8 cellular contexts compared by ENCODE assay signal in the genomic region with DNA sequence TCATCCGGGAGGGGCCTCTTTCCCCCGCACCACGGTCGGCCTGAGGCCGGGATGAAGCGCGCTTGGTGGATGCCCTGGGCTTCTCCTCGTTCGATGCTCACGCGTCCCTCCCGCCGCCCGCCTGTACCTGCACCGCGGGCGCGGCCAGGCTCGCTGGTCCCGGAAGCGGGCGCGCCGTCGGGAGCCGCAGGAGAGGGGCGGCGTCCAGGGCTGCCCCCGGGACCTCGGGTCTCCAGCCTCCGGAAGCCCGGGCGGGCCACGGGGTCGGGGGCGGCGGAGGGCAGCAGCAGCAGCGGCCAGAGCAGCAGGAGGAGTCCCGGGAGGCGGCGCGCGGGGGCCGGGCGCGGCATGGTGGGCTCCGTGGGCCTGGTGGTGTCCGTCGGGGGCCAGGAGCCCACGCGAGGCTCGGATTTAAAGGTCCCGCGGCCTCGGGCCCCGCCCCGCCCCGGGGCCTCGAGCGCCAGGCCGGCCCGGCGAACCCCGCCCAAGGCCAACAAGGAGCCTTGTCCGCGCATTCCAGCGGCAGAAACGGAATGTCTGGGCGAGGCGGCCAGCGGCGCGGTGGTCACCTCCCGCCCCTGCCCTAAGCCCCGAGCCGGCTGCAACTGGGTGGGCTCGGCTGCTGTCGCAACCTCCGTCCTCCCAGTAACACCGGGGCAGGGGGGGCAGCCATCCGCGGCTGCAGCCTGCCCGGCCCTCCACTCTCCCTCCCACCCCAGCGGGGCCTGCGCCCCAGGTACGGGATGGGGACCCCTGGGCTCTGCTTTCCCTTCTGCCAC. TPM values are rescaled to one million over a fixed set of nuclear protein-coding genes. Genes with fewer than 3 reads are reported as not detected.
DNase-seq lines count a peak whose midpoint lies in the region; ATAC-seq and TF ChIP-seq lines count a peak whose summit lies in the region.

A gene with protein sequence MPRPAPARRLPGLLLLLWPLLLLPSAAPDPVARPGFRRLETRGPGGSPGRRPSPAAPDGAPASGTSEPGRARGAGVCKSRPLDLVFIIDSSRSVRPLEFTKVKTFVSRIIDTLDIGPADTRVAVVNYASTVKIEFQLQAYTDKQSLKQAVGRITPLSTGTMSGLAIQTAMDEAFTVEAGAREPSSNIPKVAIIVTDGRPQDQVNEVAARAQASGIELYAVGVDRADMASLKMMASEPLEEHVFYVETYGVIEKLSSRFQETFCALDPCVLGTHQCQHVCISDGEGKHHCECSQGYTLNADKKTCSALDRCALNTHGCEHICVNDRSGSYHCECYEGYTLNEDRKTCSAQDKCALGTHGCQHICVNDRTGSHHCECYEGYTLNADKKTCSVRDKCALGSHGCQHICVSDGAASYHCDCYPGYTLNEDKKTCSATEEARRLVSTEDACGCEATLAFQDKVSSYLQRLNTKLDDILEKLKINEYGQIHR (minus strand): TSS at position 387 of the 779 bp plus-strand sequence. CDS start 37 bp downstream, at position 350.

- no peaks in the 10 kb centered on the region for H3K36me3 Mint-ChIP-seq in neural crest cell (ENCODE audit: low read depth)

- peaks cover 13% of the 10 kb centered on the region for H3K4me1 Mint-ChIP-seq in neural crest cell

- ATAC-seq in HG03460 (IDR thresholded peaks at IDR 0.05; ENCODE audit: unreplicated experiment) = no peak

- H3K9me3 Mint-ChIP-seq in neural crest cell = peaks cover 7% of the 10 kb centered on the region

- peak; percentile 9 for DNase-seq in activated gamma-delta T cell (lab: John Stamatoyannopoulos, UW)
- no peak for DNase-seq in activated gamma-delta T cell treated with Interleukin-2 at 50 U/mL for 16 hours
- peak; percentile 33 for DNase-seq in WERI-Rb-1
- peak; percentile 38 for DNase-seq in fibroblast of pulmonary artery (ENCODE audit: low read depth)
- peak; percentile 37 for DNase-seq in neural crest cell (ENCODE audit: low read depth, low spot score)
- DNase-seq in medulla oblongata (ENCODE audit: extremely low spot score) = no peak
- no peak for DNase-seq in NCI-H187 (lab: John Stamatoyannopoulos, UW)

- no peak within 1 kb of the TSS for H3K27ac Mint-ChIP-seq in neural crest cell (ENCODE audit: unreplicated experiment)

- no peak within 1 kb of the TSS for H3K27ac ChIP-seq in WERI-Rb-1

- peak within 1 kb of the TSS; percentile 86 for H3K4me3 Mint-ChIP-seq in neural crest cell

- TF ChIP-seq CTCF in WERI-Rb-1 (IDR thresholded peaks at IDR 0.05; ENCODE audit: low read depth, low read length) (no peak), fibroblast of pulmonary artery (IDR thresholded peaks at IDR 0.05; ENCODE audit: low read length, missing control alignments) (no peak), neural crest cell (conservative IDR thresholded peaks at IDR 0.05) (no peak)

- H3K27me3 ChIP-seq in WERI-Rb-1 (ENCODE audit: insufficient read depth, low read depth, severe bottlenecking) = peaks cover 11% of the 10 kb centered on the region

- peaks cover 58% of the 10 kb centered on the region for H3K27me3 Mint-ChIP-seq in neural crest cell (ENCODE audit: low read depth)

- H3K9me3 ChIP-seq in WERI-Rb-1 (ENCODE audit: severe bottlenecking) = peaks cover 2% of the 10 kb centered on the region

- H3K36me3 ChIP-seq in WERI-Rb-1 = no peaks in the 10 kb centered on the region

- H3K4me3 ChIP-seq in WERI-Rb-1 (ENCODE audit: low read depth, low read length) (peak within 1 kb of the TSS; percentile 57), fibroblast of pulmonary artery (replicated peaks; ENCODE audit: low read depth, low read length) (peak within 1 kb of the TSS; percentile 51)

RNA-seq across cellular contexts. Expression of the gene that starts here (rescaled TPM):
- total RNA-seq in neural crest cell = 1.3 and 1.9 TPM in 2 replicates

Comparison
In these comparisons a context has a peak if more than half of its experiments do, and no peak if none do; other contexts are left out.
1. DNase-seq: peak in activated gamma-delta T cell (single experiment), WERI-Rb-1 (single experiment), fibroblast of pulmonary artery (single experiment) and neural crest cell (single experiment); none in activated gamma-delta T cell treated with Interleukin-2 at 50 U/mL for 16 hours (single experiment), medulla oblongata (single experiment) and NCI-H187 (0 of 2).